Comparison of ENCODE assay signal across 19 cellular contexts in genomic region chr20:53683506-53683905, GRCh38.
DNase-seq lines count a peak whose midpoint lies in the region; ATAC-seq, FAIRE-seq and TF ChIP-seq lines count a peak whose summit lies in the region.
"Had no signal": no experiment of that assay in that cellular context is flagged by ENCODE, and none has a peak within 500 bp of the region (broad histone marks: within the 10 kb centered on the region; RNA-seq: fewer than 3 reads in every experiment).

No MANE protein-coding gene starts in this region.

- H3K4me3 ChIP-seq in Panc1 (ENCODE audit: low read depth in 2 of 2, low read length in 2 of 2) (no peak overlapping the region), K562 (no peak overlapping the region), kidney (ENCODE audit: low read length in 2 of 2) (no peak overlapping the region)
- H3K4me3 ChIP-seq: GM23248 had no signal

- intact Hi-C loops in Panc1 (cut with micrococcal nuclease; ENCODE audit: unreplicated experiment) (no loop called here), K562 (cut with micrococcal nuclease) (no loop called here), kidney (cut with DNase I) (no loop called here)

- H3K27ac ChIP-seq in Panc1 (ENCODE audit: low read length) (peak overlapping the region; percentile 29; the same call in 1 of the 2 replicates), K562 (ENCODE audit: extremely low read depth, low read depth, low read length) (no peak overlapping the region), kidney (ENCODE audit: low read depth in 2 of 2, low read length in 2 of 2) (no peak overlapping the region)
- H3K27ac ChIP-seq: GM23248 had no signal

- DNase-seq in Panc1 (ENCODE audit: low read depth, low spot score) = no peak
- DNase-seq in K562 (ENCODE audit: extremely low read depth in 1 of 4, low spot score in 3 of 4) = no peak
- DNase-seq in stimulated activated naive CD4-positive, alpha-beta T cell treated with Interleukin-2 at 50 U/mL for 16 hours (lab: John Stamatoyannopoulos, UW) = no peak
- no peak for DNase-seq in kidney
- DNase-seq: C1 segment of cervical spinal cord; Calu3; CD4-positive, alpha-beta memory T cell; COR-L47; DMS53; DND-41; GM23248; H7; HCEC 1CT had no signal

- no peak overlapping the region for H3K4me3 Mint-ChIP-seq in stimulated activated memory B cell treated with anti-CD40 and anti-IgM and Interleukin-4, amounts not matched to agents 10 μg/mL and 1 μg/mL and 100 μg/mL, for 72 hours
- H3K4me3 Mint-ChIP-seq: CD4-positive, alpha-beta memory T cell had no signal

- H3K36me3 ChIP-seq in Panc1 (ENCODE audit: control insufficient read depth, insufficient read depth, low read length) (no peaks in the 10 kb centered on the region), K562 (ENCODE audit: control insufficient read depth, insufficient read depth, low read length) (no peaks in the 10 kb centered on the region), kidney (ENCODE audit: control insufficient read depth in 1 of 2, insufficient read depth in 2 of 2, low read length in 2 of 2) (no peaks in the 10 kb centered on the region)

- H3K36me3 Mint-ChIP-seq in stimulated activated memory B cell treated with anti-CD40 and anti-IgM and Interleukin-4, amounts not matched to agents 10 μg/mL and 1 μg/mL and 100 μg/mL, for 72 hours = no peaks in the 10 kb centered on the region
- H3K36me3 Mint-ChIP-seq: CD4-positive, alpha-beta memory T cell had no signal

- ATAC-seq in Panc1 (no peak), K562 (no peak), GM19467 (IDR thresholded peaks at IDR 0.05; ENCODE audit: unreplicated experiment) (no peak)
- ATAC-seq in stimulated activated memory B cell treated with anti-CD40 and anti-IgM and Interleukin-4, amounts not matched to agents 10 μg/mL and 1 μg/mL and 100 μg/mL, for 72 hours = no peak

- TF ChIP-seq POLR2A in K562 (conservative IDR thresholded peaks at IDR 0.05) = no peak

- no peaks in the 10 kb centered on the region for H3K27me3 Mint-ChIP-seq in stimulated activated memory B cell treated with anti-CD40 and anti-IgM and Interleukin-4, amounts not matched to agents 10 μg/mL and 1 μg/mL and 100 μg/mL, for 72 hours
- H3K27me3 Mint-ChIP-seq: CD4-positive, alpha-beta memory T cell had no signal

- 62% methylated on average over 3 of the region's 3 CpGs for WGBS in K562 (ENCODE audit: insufficient coverage, low coverage, missing lambda C conversion rate)

- H3K79me2 ChIP-seq in K562 (ENCODE audit: control insufficient read depth, insufficient read depth, low read length) = no peaks in the 10 kb centered on the region

- H3K4me2 ChIP-seq in K562 (ENCODE audit: insufficient read depth, low read length) = no peak overlapping the region

- TF ChIP-seq CTCF in Panc1 (IDR thresholded peaks at IDR 0.05) (no peak), K562 (IDR thresholded peaks at IDR 0.05 in 2 of 3, conservative IDR thresholded peaks at IDR 0.05 in 1 of 3; ENCODE audit: insufficient read depth in 2 of 3, low read depth in 1 of 3, low read length in 3 of 3) (no peak), kidney (IDR thresholded peaks at IDR 0.05; ENCODE audit: borderline replicate concordance, extremely low read depth, insufficient read depth) (no peak)

- peaks cover 18% of the 10 kb centered on the region for H3K4me1 Mint-ChIP-seq in stimulated activated memory B cell treated with anti-CD40 and anti-IgM and Interleukin-4, amounts not matched to agents 10 μg/mL and 1 μg/mL and 100 μg/mL, for 72 hours

- H3K9me3 ChIP-seq in Panc1 (ENCODE audit: control insufficient read depth, insufficient read depth, low read depth, low read length) (no peaks in the 10 kb centered on the region), K562 (replicated peaks; ENCODE audit: control insufficient read depth, insufficient read depth, low read depth, low read length) (no peaks in the 10 kb centered on the region), kidney (ENCODE audit: control insufficient read depth in 1 of 2, low read length in 2 of 2) (no peaks in the 10 kb centered on the region)

- H3K4me1 ChIP-seq in Panc1 (ENCODE audit: control insufficient read depth, insufficient read depth, low read length) = peaks cover 39% of the 10 kb centered on the region
- peaks cover 4 to 25% of the 10 kb centered on the region in 2 experiments for H3K4me1 ChIP-seq in K562 (replicated peaks in 1 of 2; ENCODE audit: control insufficient read depth in 2 of 2, insufficient read depth in 2 of 2, low read length in 2 of 2)
- H3K4me1 ChIP-seq in kidney (ENCODE audit: control insufficient read depth in 1 of 2, insufficient read depth in 1 of 2, low read depth in 1 of 2, low read length in 2 of 2) = no peaks in the 10 kb centered on the region

- in situ Hi-C loops in Panc1 (cut with HindIII; ENCODE audit: low pct_unique_long_range_greater_than_20kb, low sequenced_read_pairs) (no loop called here), K562 (cut with MboI) (no loop called here)

- no peak for TF ChIP-seq RAD21 in K562 (CRISPR knock-in tag; conservative IDR thresholded peaks at IDR 0.05 in 1 of 2, IDR thresholded peaks at IDR 0.05 in 1 of 2)

- no peak overlapping the region for H3K9ac ChIP-seq in K562 (ENCODE audit: insufficient read depth in 1 of 2, low read depth in 2 of 2, low read length in 2 of 2)
- H3K9ac ChIP-seq in kidney (ENCODE audit: low read length in 2 of 2) = no peak overlapping the region
- H3K9ac ChIP-seq: GM23248 had no signal

- POLR2A ChIA-PET in Panc1 (lab: Charles Lee) (interaction anchor here (0.6 to 0.7 kb wide), 2 partner anchors 88 to 120 kb away, joined by 5 to 6 read pairs; no protein-coding TSS in a partner anchor), K562 (lab: Yijun Ruan, JAX) (interaction anchor here (1.1 kb wide), 1 partner anchor 13 kb away, joined by 3 read pairs; no protein-coding TSS in a partner anchor)

- TF ChIP-seq EP300 in K562 (IDR thresholded peaks at IDR 0.05; ENCODE audit: low read length) = no peak

- CTCF ChIA-PET in Panc1 (lab: Charles Lee) = no interaction called here
- CTCF ChIA-PET in K562 (lab: Yijun Ruan, JAX; ENCODE audit: low intra/inter-chr PET ratio) = no interaction called here

- BruUV-seq in Panc1 (replicated peaks; lab: Mats Ljungman, UMichigan) (no TSS peak), K562 (replicated peaks; lab: Mats Ljungman, UMichigan) (no TSS peak)

- no peaks in the 10 kb centered on the region for H3K9me3 Mint-ChIP-seq in stimulated activated memory B cell treated with anti-CD40 and anti-IgM and Interleukin-4, amounts not matched to agents 10 μg/mL and 1 μg/mL and 100 μg/mL, for 72 hours
- H3K9me3 Mint-ChIP-seq: CD4-positive, alpha-beta memory T cell had no signal

- no peaks in the 10 kb centered on the region for H4K20me1 ChIP-seq in K562 (replicated peaks; ENCODE audit: control insufficient read depth, insufficient read depth, low read length)

- no peak overlapping the region for H2AFZ ChIP-seq in K562 (ENCODE audit: low read depth, low read length)
- H2AFZ ChIP-seq: GM23248 had no signal

- peak overlapping the region; percentile 14 for H3K27ac Mint-ChIP-seq in stimulated activated memory B cell treated with anti-CD40 and anti-IgM and Interleukin-4, amounts not matched to agents 10 μg/mL and 1 μg/mL and 100 μg/mL, for 72 hours
- H3K27ac Mint-ChIP-seq: CD4-positive, alpha-beta memory T cell had no signal

- H3K27me3 ChIP-seq in Panc1 (ENCODE audit: control insufficient read depth, insufficient read depth, low read length) (no peaks in the 10 kb centered on the region), K562 (ENCODE audit: control insufficient read depth in 2 of 2, insufficient read depth in 2 of 2, low read length in 2 of 2) (no peaks in the 10 kb centered on the region)

- H3K9me1 ChIP-seq in K562 (ENCODE audit: control insufficient read depth, insufficient read depth, low read length) = no peaks in the 10 kb centered on the region

- no peak for FAIRE-seq in K562 (lab: Jason Lieb, UNC)
- FAIRE-seq in kidney (lab: Jason Lieb, UNC) = no peak
- FAIRE-seq: G401.6, GM12891, GM18507, H1 had no signal

TF ChIP-seq in K562, 482 proteins besides CTCF, POLR2A, EP300 and RAD21 (continues in another document):
- TF ChIP-seq EWSR1 (IDR thresholded peaks at IDR 0.05; ENCODE audit: borderline replicate concordance, low read depth, partially characterized antibody) (peak; percentile 88), SOX6 (IDR thresholded peaks at IDR 0.05) (no peak), MYC (IDR thresholded peaks at IDR 0.05; ENCODE audit: low read depth, low read length) (no peak), MYC (CRISPR knock-in tag; IDR thresholded peaks at IDR 0.05; ENCODE audit: borderline replicate concordance, low read depth) (no peak), ADNP (tag; IDR thresholded peaks at IDR 0.05) (peak; percentile 70), GTF2A2 (tag; IDR thresholded peaks at IDR 0.05) (no peak), CBX3 (IDR thresholded peaks at IDR 0.05; ENCODE audit: borderline replicate concordance in 1 of 2, low read length in 2 of 2) (peak in 1 of 2 experiments; percentile 56; a peak in 1 of 3 replicates), ZNF445 (CRISPR knock-in tag; IDR thresholded peaks at IDR 0.05; ENCODE audit: low read depth) (no peak), ZNF384 (IDR thresholded peaks at IDR 0.05; ENCODE audit: low read depth, low read length) (no peak), NUFIP1 (IDR thresholded peaks at IDR 0.05; ENCODE audit: partially characterized antibody) (no peak), RBM25 (IDR thresholded peaks at IDR 0.05; ENCODE audit: low read depth, low read length, severe bottlenecking) (peak; percentile 97), BCOR (IDR thresholded peaks at IDR 0.05) (peak; percentile 88)
- TF ChIP-seq, protein P1, sequence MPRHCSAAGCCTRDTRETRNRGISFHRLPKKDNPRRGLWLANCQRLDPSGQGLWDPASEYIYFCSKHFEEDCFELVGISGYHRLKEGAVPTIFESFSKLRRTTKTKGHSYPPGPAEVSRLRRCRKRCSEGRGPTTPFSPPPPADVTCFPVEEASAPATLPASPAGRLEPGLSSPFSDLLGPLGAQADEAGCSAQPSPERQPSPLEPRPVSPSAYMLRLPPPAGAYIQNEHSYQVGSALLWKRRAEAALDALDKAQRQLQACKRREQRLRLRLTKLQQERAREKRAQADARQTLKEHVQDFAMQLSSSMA (CRISPR knock-in tag; IDR thresholded peaks at IDR 0.05) = no peak
